Comparison of ENCODE assay signal across 1 cellular context in the genomic region with DNA sequence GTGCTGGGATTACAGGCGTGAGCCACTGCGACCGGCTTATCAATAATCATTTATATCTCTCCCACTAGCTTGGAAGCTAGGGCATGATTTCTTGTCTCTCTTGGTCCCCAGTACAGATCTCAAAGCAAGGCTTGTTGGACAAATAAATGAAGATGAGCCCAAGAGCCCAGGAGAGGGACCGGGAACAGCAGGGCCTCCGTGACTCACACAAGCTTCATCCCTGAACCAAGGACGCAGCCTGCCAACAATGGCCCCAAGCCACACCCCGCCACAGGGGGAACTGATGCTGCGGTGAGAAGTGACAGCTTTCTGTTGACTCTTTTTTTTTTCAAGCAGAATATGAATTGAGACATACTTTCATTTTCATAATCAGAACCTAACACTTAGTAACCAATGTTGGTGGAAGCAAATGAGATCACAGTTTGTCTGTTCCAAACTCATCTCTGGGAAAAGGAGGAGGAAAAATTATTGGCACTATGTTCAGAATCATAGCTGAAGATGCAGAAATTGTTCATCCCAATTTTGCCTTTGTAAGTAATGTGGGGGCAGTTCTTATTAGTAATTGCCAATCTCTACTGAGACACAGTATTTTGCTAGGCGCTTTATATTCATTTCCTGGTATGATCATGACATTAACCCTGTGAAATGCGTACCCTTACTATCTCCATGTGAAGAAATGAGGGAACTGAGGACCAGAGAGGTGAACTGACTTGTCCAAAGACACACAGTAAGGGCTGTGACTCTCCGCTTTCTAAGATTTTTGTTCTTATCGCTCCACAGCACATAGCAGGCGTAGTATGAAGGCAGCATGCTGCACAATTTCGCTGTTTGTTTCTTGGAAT.
TF ChIP-seq lines count a peak whose summit lies in the region.

No MANE protein-coding gene starts in this region.

TF ChIP-seq in A549, 52 proteins besides CTCF, POLR2A, EP300 and RAD21 (continued from another document):
- TF ChIP-seq, protein P1, sequence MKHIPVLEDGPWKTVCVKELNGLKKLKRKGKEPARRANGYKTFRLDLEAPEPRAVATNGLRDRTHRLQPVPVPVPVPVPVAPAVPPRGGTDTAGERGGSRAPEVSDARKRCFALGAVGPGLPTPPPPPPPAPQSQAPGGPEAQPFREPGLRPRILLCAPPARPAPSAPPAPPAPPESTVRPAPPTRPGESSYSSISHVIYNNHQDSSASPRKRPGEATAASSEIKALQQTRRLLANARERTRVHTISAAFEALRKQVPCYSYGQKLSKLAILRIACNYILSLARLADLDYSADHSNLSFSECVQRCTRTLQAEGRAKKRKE (CRISPR knock-in tag; IDR thresholded peaks at IDR 0.05; ENCODE audit: low read depth) = 0 out of 2 replicates have a peak, but pooled peaks have one; percentile 51
- TF ChIP-seq SMC3 (IDR thresholded peaks at IDR 0.05) = 0 out of 3 replicates have a peak, but pooled peaks have one; percentile 29
- TF ChIP-seq RFX5 (IDR thresholded peaks at IDR 0.05) = no peak
- peak; percentile 36; the same call in 1 of the 2 replicates for TF ChIP-seq HOXB13 (CRISPR knock-in tag; IDR thresholded peaks at IDR 0.05; ENCODE audit: low read depth)
- TF ChIP-seq CEBPB (IDR thresholded peaks at IDR 0.05) = peak in 1 of 2 experiments; percentile 78; a peak in 2 of 4 replicates
